11 cellular contexts compared by ENCODE assay signal in the genomic region with DNA sequence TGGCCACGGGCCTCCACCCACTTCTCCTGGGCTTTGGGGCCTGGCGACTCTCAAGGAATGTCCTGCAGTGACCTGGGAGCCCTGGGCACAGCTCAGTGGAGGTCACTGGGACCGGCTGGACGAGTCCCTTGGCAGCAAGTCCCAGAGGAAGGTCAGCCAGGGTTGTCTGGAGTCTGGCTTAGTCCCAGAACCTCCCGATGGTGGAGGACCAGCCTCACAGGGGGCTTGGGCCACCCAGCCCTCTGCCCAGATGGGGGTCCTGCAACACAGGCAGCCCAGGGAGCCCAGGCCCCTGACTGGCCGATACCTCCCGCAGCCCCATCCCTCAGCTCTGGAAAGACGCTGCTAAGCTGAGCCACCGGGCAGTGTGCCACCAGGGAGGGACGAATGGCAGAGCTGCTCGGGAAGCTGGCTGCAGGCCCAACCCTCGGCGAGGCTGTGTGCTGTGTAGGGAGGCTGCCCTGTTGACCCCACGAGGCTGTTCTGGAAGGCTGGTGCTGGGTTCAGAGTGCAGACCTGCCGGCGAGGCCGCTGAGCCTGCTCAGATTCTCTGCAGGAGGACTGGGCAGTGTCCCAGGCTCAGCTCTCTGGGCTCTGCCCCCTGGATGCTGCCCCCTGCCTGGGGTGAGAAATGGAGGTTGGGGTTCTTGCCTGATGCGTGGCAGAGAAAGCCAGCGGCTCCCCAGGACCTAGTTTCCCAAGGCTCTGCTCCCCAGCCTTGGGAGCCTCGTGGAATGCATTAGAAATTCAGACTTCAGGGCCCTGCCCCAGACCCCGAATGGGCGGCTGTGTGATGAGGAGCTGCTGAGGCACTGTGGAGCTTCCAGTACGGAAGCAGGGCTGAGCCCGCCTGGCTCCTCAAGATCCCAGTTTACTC.
DNase-seq lines count a peak whose midpoint lies in the region; ATAC-seq and TF ChIP-seq lines count a peak whose summit lies in the region.
"Had no signal": no experiment of that assay in that cellular context is flagged by ENCODE, and none has a peak within 500 bp of the region (broad histone marks: within the 10 kb centered on the region; RNA-seq: fewer than 3 reads in every experiment).

No MANE protein-coding gene starts in this region.

- intact Hi-C loops in activated CD8-positive, alpha-beta T cell treated with anti-CD3 and anti-CD28 coated beads for 36 hours (cut with micrococcal nuclease): no loop called here

- H3K9me3 ChIP-seq in upper lobe of left lung: no peaks in the 10 kb centered on the region

- DNase-seq in LHCN-M2 (ENCODE audit: low read depth) (peak; percentile 9), cerebellum (ENCODE audit: low spot score) (peak; percentile 83), upper lobe of left lung (peak; percentile 82 to 88), SKM-1 (lab: John Stamatoyannopoulos, UW; ENCODE audit: unreplicated experiment) (no peak), NCI-H1048 (lab: John Stamatoyannopoulos, UW) (no peak)
- no peak for DNase-seq in activated CD8-positive, alpha-beta T cell treated with anti-CD3 and anti-CD28 coated beads for 36 hours
- DNase-seq: erythroblast, NCI-H82, retina had no signal

- H3K27ac Mint-ChIP-seq in activated CD8-positive, alpha-beta T cell treated with anti-CD3 and anti-CD28 coated beads for 36 hours: no peak overlapping the region

- CTCF ChIA-PET in activated CD8-positive, alpha-beta T cell treated with anti-CD3 and anti-CD28 coated beads for 36 hours (lab: Charles Lee): no interaction called here

- TF ChIP-seq POLR2A in upper lobe of left lung (IDR thresholded peaks at IDR 0.05): no peak

- H3K27me3 Mint-ChIP-seq in activated CD8-positive, alpha-beta T cell treated with anti-CD3 and anti-CD28 coated beads for 36 hours: no peaks in the 10 kb centered on the region

- H3K4me3 ChIP-seq in upper lobe of left lung: peak overlapping the region in 2 of 4 donors; percentile 12 to 25

- peak overlapping the region; percentile 62 for H3K27ac ChIP-seq in layer of hippocampus (ENCODE audit: low read depth, low read length)
- H3K27ac ChIP-seq in upper lobe of left lung: peak overlapping the region in 1 of 4 donors; percentile 15

- 55 to 93% methylated on average over 4 to 20 of the region's 24 CpGs for WGBS in upper lobe of left lung, 2 donors

- H3K36me3 ChIP-seq in upper lobe of left lung: no peaks in the 10 kb centered on the region

- H3K4me3 Mint-ChIP-seq in activated CD8-positive, alpha-beta T cell treated with anti-CD3 and anti-CD28 coated beads for 36 hours: no peak overlapping the region

- peak; percentile 52 to 77 for ATAC-seq in upper lobe of left lung (ENCODE audit: low FRiP score in 2 of 2)
- no peak for ATAC-seq in GM21529 (IDR thresholded peaks at IDR 0.05; ENCODE audit: unreplicated experiment)
- no peak for ATAC-seq in activated CD8-positive, alpha-beta T cell treated with anti-CD3 and anti-CD28 coated beads for 36 hours

- no peak for TF ChIP-seq CTCF in upper lobe of left lung (IDR thresholded peaks at IDR 0.05)
- TF ChIP-seq CTCF in activated CD8-positive, alpha-beta T cell treated with anti-CD3 and anti-CD28 coated beads for 36 hours (IDR thresholded peaks at IDR 0.05): no peak

- H3K4me1 ChIP-seq in upper lobe of left lung: peaks cover 9 to 15% (median 13%) of the 10 kb centered on the region in 4 donors

- no peaks in the 10 kb centered on the region for H3K4me1 Mint-ChIP-seq in activated CD8-positive, alpha-beta T cell treated with anti-CD3 and anti-CD28 coated beads for 36 hours (ENCODE audit: low read depth)

- no peak for TF ChIP-seq EP300 in upper lobe of left lung (IDR thresholded peaks at IDR 0.05)

- H3K9me3 Mint-ChIP-seq in activated CD8-positive, alpha-beta T cell treated with anti-CD3 and anti-CD28 coated beads for 36 hours: no peaks in the 10 kb centered on the region

- H3K27me3 ChIP-seq in layer of hippocampus (ENCODE audit: control insufficient read depth, insufficient read depth, low read length): peaks cover 2% of the 10 kb centered on the region
- no peaks in the 10 kb centered on the region for H3K27me3 ChIP-seq in upper lobe of left lung

- POLR2A ChIA-PET in activated CD8-positive, alpha-beta T cell treated with anti-CD3 and anti-CD28 coated beads for 36 hours (lab: Charles Lee): no interaction called here

- H3K36me3 Mint-ChIP-seq in activated CD8-positive, alpha-beta T cell treated with anti-CD3 and anti-CD28 coated beads for 36 hours (ENCODE audit: low read depth): no peaks in the 10 kb centered on the region

Comparison
In these comparisons a context has a peak if more than half of its experiments do, and no peak if none do; other contexts are left out.
1. DNase-seq: peak in LHCN-M2 (single experiment), cerebellum (single experiment) and upper lobe of left lung (2 of 2); none in SKM-1 (single experiment), NCI-H1048 (single experiment) and activated CD8-positive, alpha-beta T cell treated with anti-CD3 and anti-CD28 coated beads for 36 hours (single experiment).
2. ATAC-seq: peak in upper lobe of left lung (2 of 2); none in GM21529 (single experiment) and activated CD8-positive, alpha-beta T cell treated with anti-CD3 and anti-CD28 coated beads for 36 hours (single experiment).